Comparison of ENCODE assay signal across 1 cellular context in the genomic region with DNA sequence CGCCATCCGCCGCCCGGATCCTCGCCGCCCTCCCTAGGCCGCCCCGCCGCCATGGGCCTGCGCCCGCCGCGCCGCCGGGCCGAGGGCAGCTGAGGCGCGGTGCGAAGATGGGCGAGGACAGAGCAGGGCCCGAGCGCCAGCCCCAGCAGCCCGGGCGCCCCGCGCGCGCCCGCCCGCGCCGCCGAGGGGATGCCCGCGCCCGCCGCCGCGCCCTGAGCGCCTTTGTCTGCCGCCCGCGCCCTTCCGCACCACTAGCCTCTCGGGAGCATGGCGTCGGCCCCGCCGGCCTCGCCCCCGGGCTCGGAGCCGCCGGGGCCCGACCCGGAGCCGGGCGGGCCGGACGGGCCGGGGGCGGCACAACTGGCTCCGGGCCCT.
TF ChIP-seq lines count a peak whose summit lies in the region.

No MANE protein-coding gene starts in this region.

TF ChIP-seq in WTC11, 78 proteins besides CTCF, POLR2A, EP300 and RAD21 (continued from another document):
- TF ChIP-seq, protein P1, sequence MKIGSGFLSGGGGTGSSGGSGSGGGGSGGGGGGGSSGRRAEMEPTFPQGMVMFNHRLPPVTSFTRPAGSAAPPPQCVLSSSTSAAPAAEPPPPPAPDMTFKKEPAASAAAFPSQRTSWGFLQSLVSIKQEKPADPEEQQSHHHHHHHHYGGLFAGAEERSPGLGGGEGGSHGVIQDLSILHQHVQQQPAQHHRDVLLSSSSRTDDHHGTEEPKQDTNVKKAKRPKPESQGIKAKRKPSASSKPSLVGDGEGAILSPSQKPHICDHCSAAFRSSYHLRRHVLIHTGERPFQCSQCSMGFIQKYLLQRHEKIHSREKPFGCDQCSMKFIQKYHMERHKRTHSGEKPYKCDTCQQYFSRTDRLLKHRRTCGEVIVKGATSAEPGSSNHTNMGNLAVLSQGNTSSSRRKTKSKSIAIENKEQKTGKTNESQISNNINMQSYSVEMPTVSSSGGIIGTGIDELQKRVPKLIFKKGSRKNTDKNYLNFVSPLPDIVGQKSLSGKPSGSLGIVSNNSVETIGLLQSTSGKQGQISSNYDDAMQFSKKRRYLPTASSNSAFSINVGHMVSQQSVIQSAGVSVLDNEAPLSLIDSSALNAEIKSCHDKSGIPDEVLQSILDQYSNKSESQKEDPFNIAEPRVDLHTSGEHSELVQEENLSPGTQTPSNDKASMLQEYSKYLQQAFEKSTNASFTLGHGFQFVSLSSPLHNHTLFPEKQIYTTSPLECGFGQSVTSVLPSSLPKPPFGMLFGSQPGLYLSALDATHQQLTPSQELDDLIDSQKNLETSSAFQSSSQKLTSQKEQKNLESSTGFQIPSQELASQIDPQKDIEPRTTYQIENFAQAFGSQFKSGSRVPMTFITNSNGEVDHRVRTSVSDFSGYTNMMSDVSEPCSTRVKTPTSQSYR (CRISPR knock-in tag; IDR thresholded peaks at IDR 0.05) = no peak
- no peak for TF ChIP-seq CBFB (CRISPR knock-in tag; IDR thresholded peaks at IDR 0.05; ENCODE audit: low read depth)
